ENCODE assay signal across 11 cellular contexts in genomic region chrX:129773649-129774458, GRCh38. TPM values are rescaled to one million over a fixed set of nuclear protein-coding genes. Genes with fewer than 3 reads are reported as not detected.
A peak's percentile ranks its signal among the peaks of the same experiment; 100 is the strongest.
DNase-seq lines count a peak whose midpoint lies in the region; ATAC-seq, FAIRE-seq and TF ChIP-seq lines count a peak whose summit lies in the region.
"Had no signal": no experiment of that assay in that cellular context is flagged by ENCODE, and none has a peak within 500 bp of the region (broad histone marks: within the 10 kb centered on the region; RNA-seq: fewer than 3 reads in every experiment).

No MANE protein-coding gene starts in this region.

- TF ChIP-seq POLR2A in transverse colon (IDR thresholded peaks at IDR 0.05), result no peak

- intact Hi-C loops in left colon (cut with DNase I, micrococcal nuclease), result no loop called here
- intact Hi-C loops in transverse colon (cut with DNase I; ENCODE audit: low total_unique reads), result no loop called here

- peaks cover 0 to 12% (median 0%) of the 10 kb centered on the region in 4 donors for H3K4me1 ChIP-seq in transverse colon

- H3K4me3 ChIP-seq in transverse colon, result no peak overlapping the region

- peaks cover 58% of the 10 kb centered on the region for H3K4me1 Mint-ChIP-seq in T-helper 2 cell treated with Interferon-gamma antibody and Interleukin-4, amounts not matched to agents 5 μg/mL and 100 μg/mL, for 36 hours (ENCODE audit: low read depth)

- peaks cover 2% of the 10 kb centered on the region for H3K36me3 Mint-ChIP-seq in T-helper 2 cell treated with Interferon-gamma antibody and Interleukin-4, amounts not matched to agents 5 μg/mL and 100 μg/mL, for 36 hours (ENCODE audit: low read depth)

- peak overlapping the region; percentile 34 for H3K4me3 Mint-ChIP-seq in T-helper 2 cell treated with Interferon-gamma antibody and Interleukin-4, amounts not matched to agents 5 μg/mL and 100 μg/mL, for 36 hours

- in situ Hi-C loops in transverse colon (cut with MboI; ENCODE audit: low pct_ligation_motif_present in 1 of 4, low pct_unique_long_range_greater_than_20kb in 1 of 4, low sequenced_read_pairs in 3 of 4), result no loop called here

- H3K27ac ChIP-seq in transverse colon, result peak overlapping the region; percentile 20 to 73 (median 57)

- peak; percentile 60 for ATAC-seq in left colon

- no peaks in the 10 kb centered on the region for H3K36me3 ChIP-seq in transverse colon

- no peaks in the 10 kb centered on the region for H3K9me3 Mint-ChIP-seq in T-helper 2 cell treated with Interferon-gamma antibody and Interleukin-4, amounts not matched to agents 5 μg/mL and 100 μg/mL, for 36 hours

- TF ChIP-seq EP300 in transverse colon (IDR thresholded peaks at IDR 0.05; ENCODE audit: low read depth), result no peak

- no peaks in the 10 kb centered on the region for H3K27me3 ChIP-seq in transverse colon

- H3K9me3 ChIP-seq in transverse colon, result no peaks in the 10 kb centered on the region

- H3K27me3 Mint-ChIP-seq in T-helper 2 cell treated with Interferon-gamma antibody and Interleukin-4, amounts not matched to agents 5 μg/mL and 100 μg/mL, for 36 hours (ENCODE audit: low read depth), result no peaks in the 10 kb centered on the region

- TF ChIP-seq CTCF in transverse colon (IDR thresholded peaks at IDR 0.05), result no peak

- WGBS in transverse colon (ENCODE audit: low coverage in 1 of 2), 2 donors, result 72 to 92% methylated on average over 2 to 4 of the region's 4 CpGs

- H3K27ac Mint-ChIP-seq in T-helper 2 cell treated with Interferon-gamma antibody and Interleukin-4, amounts not matched to agents 5 μg/mL and 100 μg/mL, for 36 hours, result peak overlapping the region; percentile 93

- DNase-seq in activated CD8-positive, alpha-beta memory T cell treated with anti-CD3 and anti-CD28 coated beads, Interleukin-2, amount 50 U/mL, for 4 hours, result peak; percentile 38
- DNase-seq in activated CD8-positive, alpha-beta memory T cell treated with anti-CD3 and anti-CD28 coated beads for 24 hours, result no peak
- DNase-seq in T-helper 2 cell treated with Interferon-gamma antibody and Interleukin-4, amounts not matched to agents 5 μg/mL and 100 μg/mL, for 36 hours (ENCODE audit: low spot score), result no peak
- no peak for DNase-seq in left colon
- no peak for DNase-seq in transverse colon
- DNase-seq in HPDE6-E6E7 (ENCODE audit: extremely low spot score), result no peak
- DNase-seq in nucleus accumbens (lab: John Stamatoyannopoulos, UW), result no peak
- DNase-seq in HTR-8/SVneo (ENCODE audit: insufficient read length, low spot score), result no peak
- DNase-seq: NCI-H524 treated with DMSO at 0.1 percent for 48 hours had no signal

- FAIRE-seq in HTR-8/SVneo (lab: Jason Lieb, UNC), result no peak
- FAIRE-seq: bronchial epithelial cell had no signal

RNA-seq across cellular contexts. Expression of gene SASH3, which starts 5.9 kb away (rescaled TPM):
- total RNA-seq in left colon (1 to 10 TPM; 1.3 to 7.5 TPM), transverse colon (10 to 100 TPM in 2 of 4 donors, 1 to 10 TPM in 2; 1.6 to 20.9 (median 11.1) TPM)
- total RNA-seq: bronchial epithelial cell, fibroblast of lung had no signal

RNA-seq across cellular contexts. Expression of gene XPNPEP2, which starts 35.1 kb away (rescaled TPM):
- 10 to 100 TPM; 11.9 to 22.6 TPM for total RNA-seq in left colon
- 10 to 100 TPM in 3 of 4 donors, 1 to 10 TPM in 1; 3.2 to 52.0 (median 34.1) TPM for total RNA-seq in transverse colon
- total RNA-seq: bronchial epithelial cell had no signal
